ENCODE assay signal across 13 cellular contexts in the genomic region with DNA sequence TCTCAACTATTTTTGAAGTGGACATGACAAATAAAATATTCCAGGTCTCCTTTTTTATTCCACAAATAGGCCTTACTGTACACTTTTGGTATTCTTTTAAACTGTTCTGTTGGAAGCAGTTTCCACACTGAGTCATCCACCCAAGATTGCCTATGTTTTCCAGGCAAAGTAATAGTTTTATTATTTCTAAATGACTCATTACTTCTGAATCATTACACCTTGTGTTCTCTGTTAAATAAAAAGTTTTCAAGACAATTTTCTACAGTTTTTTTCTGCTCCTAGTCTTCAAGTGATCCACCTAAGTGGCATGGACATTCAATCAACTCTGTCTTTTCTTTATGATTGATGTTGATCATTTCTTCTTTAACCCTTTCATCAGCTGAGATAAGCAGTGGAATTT. TPM values are rescaled to one million over a fixed set of nuclear protein-coding genes. Genes with fewer than 3 reads are reported as not detected.
DNase-seq lines count a peak whose midpoint lies in the region; ATAC-seq and TF ChIP-seq lines count a peak whose summit lies in the region.
"Had no signal": no experiment of that assay in that cellular context is flagged by ENCODE, and none has a peak within 500 bp of the region (broad histone marks: within the 10 kb centered on the region; RNA-seq: fewer than 3 reads in every experiment).

No MANE protein-coding gene starts in this region.

- intact Hi-C loops in ascending aorta (cut with DNase I) (loop anchor here (10.0 kb wide), 1 partner anchor 203 kb away; a partner anchor contains a TSS), transverse colon (cut with DNase I; ENCODE audit: low total_unique reads) (no loop called here)

- H3K4me3 Mint-ChIP-seq in HFFc6, result peak overlapping the region; percentile 51
- H3K4me3 Mint-ChIP-seq: IgD-negative memory B cell, immature natural killer cell, T-cell had no signal

- peaks cover 16% of the 10 kb centered on the region for H3K4me1 Mint-ChIP-seq in HFFc6 (ENCODE audit: low read depth)
- H3K4me1 Mint-ChIP-seq: IgD-negative memory B cell, T-cell had no signal

- H3K27ac ChIP-seq in ascending aorta (peak overlapping the region; percentile 62 to 84), transverse colon (peak overlapping the region in 3 of 4 donors; percentile 38 to 53 (median 50))
- H3K27ac ChIP-seq: parathyroid adenoma had no signal

- TF ChIP-seq CTCF in HFFc6 (IDR thresholded peaks at IDR 0.05) (no peak), ascending aorta (IDR thresholded peaks at IDR 0.05) (no peak), transverse colon (IDR thresholded peaks at IDR 0.05) (no peak)

- H3K9me3 ChIP-seq in ascending aorta (no peaks in the 10 kb centered on the region), transverse colon (no peaks in the 10 kb centered on the region)

- TF ChIP-seq EP300 in transverse colon (IDR thresholded peaks at IDR 0.05; ENCODE audit: low read depth), result no peak

- no peaks in the 10 kb centered on the region for H3K9me3 Mint-ChIP-seq in HFFc6

- H3K27me3 Mint-ChIP-seq in HFFc6 (ENCODE audit: insufficient read depth), result no peaks in the 10 kb centered on the region
- H3K27me3 Mint-ChIP-seq: IgD-negative memory B cell had no signal

- no peak for ATAC-seq in activated CD4-positive, CD25-positive, alpha-beta regulatory T cell treated with anti-CD3 and anti-CD28 coated beads, Interleukin-2, amount 50 U/mL, for 24 hours
- ATAC-seq: T-cell had no signal

- H3K4me3 ChIP-seq in ascending aorta (no peak overlapping the region), transverse colon (no peak overlapping the region)

- H3K4me1 ChIP-seq in ascending aorta (peaks cover 4 to 17% of the 10 kb centered on the region in 2 donors), transverse colon (peaks cover 5 to 23% (median 16%) of the 10 kb centered on the region in 4 donors)
- H3K4me1 ChIP-seq: parathyroid adenoma had no signal

- H3K36me3 Mint-ChIP-seq in HFFc6 (ENCODE audit: low read depth), result peaks cover 10% of the 10 kb centered on the region
- H3K36me3 Mint-ChIP-seq: IgD-negative memory B cell, immature natural killer cell, T-cell had no signal

- peak overlapping the region; percentile 90 for H3K27ac Mint-ChIP-seq in HFFc6
- H3K27ac Mint-ChIP-seq: IgD-negative memory B cell, immature natural killer cell, T-cell had no signal

- H3K27me3 ChIP-seq in ascending aorta, result no peaks in the 10 kb centered on the region
- H3K27me3 ChIP-seq in transverse colon, result no peaks in the 10 kb centered on the region

- peak; percentile 86 for DNase-seq in HFFc6
- peak in 1 of 2 donors; percentile 66 for DNase-seq in ascending aorta (ENCODE audit: low spot score in 2 of 2)
- peak; percentile 62 for DNase-seq in glomerular visceral epithelial cell (ENCODE audit: extremely low spot score)
- no peak for DNase-seq in transverse colon
- DNase-seq in SW480 (ENCODE audit: low spot score), result no peak
- no peak for DNase-seq in midbrain (lab: John Stamatoyannopoulos, UW)
- DNase-seq: cortex of kidney, GDM1, immature natural killer cell, T-cell had no signal

- in situ Hi-C loops in transverse colon (cut with MboI; ENCODE audit: low pct_ligation_motif_present in 1 of 4, low pct_unique_long_range_greater_than_20kb in 1 of 4, low sequenced_read_pairs in 3 of 4), result no loop called here

- H3K36me3 ChIP-seq in ascending aorta (no peaks in the 10 kb centered on the region), transverse colon (no peaks in the 10 kb centered on the region)

- TF ChIP-seq POLR2A in transverse colon (IDR thresholded peaks at IDR 0.05), result no peak

RNA-seq across cellular contexts. Expression of a gene that starts 26.5 kb away (rescaled TPM):
- 10 to 100 TPM; 21.2 to 26.1 (median 24.8) TPM for total RNA-seq in HFFc6 (2021; fragmentation: NEBNext Ultra II Directional; extraction: Animal tissue kit (Norgen Biotek cat#: 25700))
- total RNA-seq in ascending aorta, result 10.5 TPM
- total RNA-seq in transverse colon, result 10 to 100 TPM; 34.7 to 73.4 (median 38.8) TPM

Comparison
In these comparisons a context has a peak if more than half of its experiments do, and no peak if none do; other contexts are left out.
1. DNase-seq: peak in HFFc6 (single experiment) and glomerular visceral epithelial cell (single experiment); none in transverse colon (single experiment), SW480 (single experiment) and midbrain (single experiment).